ENCODE assay signal across 9 cellular contexts in the genomic region with DNA sequence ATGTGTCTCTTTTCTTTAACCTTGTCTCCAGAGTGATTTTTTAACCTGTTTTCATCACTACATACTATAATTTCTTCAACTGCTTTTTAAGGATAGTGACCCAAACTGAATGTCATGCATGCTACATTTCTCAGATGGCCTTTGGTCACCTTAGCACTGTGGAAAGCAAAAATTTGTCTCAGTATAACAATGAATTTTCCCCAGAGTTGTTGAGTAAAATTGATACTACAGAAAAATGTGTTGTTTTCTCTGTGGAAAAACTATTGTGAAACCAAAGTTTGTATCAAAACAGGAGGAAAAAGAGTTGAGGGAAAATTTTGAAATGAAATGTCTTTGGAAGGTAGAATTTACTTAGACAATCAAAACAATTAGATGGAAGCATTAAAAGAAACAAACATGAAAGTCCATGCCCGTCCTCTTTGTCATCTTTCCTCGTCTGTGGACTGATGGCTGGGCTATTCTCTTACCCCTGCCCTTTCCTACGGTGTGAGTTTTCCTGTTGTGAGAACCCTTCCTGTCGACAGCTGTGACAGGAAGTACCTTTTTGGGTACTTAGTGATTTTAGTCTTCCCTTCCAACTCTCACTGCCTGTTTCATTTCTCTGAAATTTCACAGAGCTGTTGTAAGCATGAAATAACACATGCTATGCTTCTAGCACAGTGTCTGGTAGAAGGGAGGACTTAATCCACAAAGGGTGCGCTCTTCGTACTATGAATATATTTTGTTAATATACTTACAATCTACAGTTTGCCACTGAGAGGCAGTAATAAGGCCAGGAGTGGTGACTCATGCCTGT. TPM values are rescaled to one million over a fixed set of nuclear protein-coding genes. Genes with fewer than 3 reads are reported as not detected.
A peak's percentile ranks its signal among the peaks of the same experiment; 100 is the strongest.
DNase-seq lines count a peak whose midpoint lies in the region; ATAC-seq, FAIRE-seq and TF ChIP-seq lines count a peak whose summit lies in the region.
"Had no signal": no experiment of that assay in that cellular context is flagged by ENCODE, and none has a peak within 500 bp of the region (broad histone marks: within the 10 kb centered on the region; RNA-seq: fewer than 3 reads in every experiment).

No MANE protein-coding gene starts in this region.

- peaks cover 11% of the 10 kb centered on the region for H3K9me3 Mint-ChIP-seq in glutamatergic neuron (ENCODE audit: unreplicated experiment)

- TF ChIP-seq CTCF in GM06990 (IDR thresholded peaks at IDR 0.05; ENCODE audit: insufficient read depth, low read length, poor library complexity, severe bottlenecking) (peak; percentile 10), glutamatergic neuron (IDR thresholded peaks at IDR 0.05; ENCODE audit: partially characterized antibody, unreplicated experiment) (no peak), pancreas (IDR thresholded peaks at IDR 0.05) (no peak)

- DNase-seq in GM06990 (ENCODE audit: extremely low read depth, insufficient read length) (peak; percentile 57), glutamatergic neuron (no peak), NCI-H524 (lab: John Stamatoyannopoulos, UW) (no peak), SIG-M5 treated with dmso at 0.1 percent for 504 hours (lab: John Stamatoyannopoulos, UW; ENCODE audit: unreplicated experiment) (no peak), NCI-H2196 (lab: John Stamatoyannopoulos, UW; ENCODE audit: unreplicated experiment) (no peak), pancreas (no peak)
- DNase-seq: erythroblast had no signal

- intact Hi-C loops in pancreas (cut with DNase I), result no loop called here

- H3K9me3 ChIP-seq in pancreas, result no peaks in the 10 kb centered on the region

- H3K4me3 ChIP-seq in GM06990 (replicated peaks; ENCODE audit: low read depth, low read length) (no peak overlapping the region), pancreas (no peak overlapping the region)

- 85 to 90% methylated on average over 6 of the region's 6 CpGs for WGBS in pancreas, 2 donors

- peaks cover 5% of the 10 kb centered on the region for H3K27me3 Mint-ChIP-seq in glutamatergic neuron (ENCODE audit: unreplicated experiment)

- peaks cover 15% of the 10 kb centered on the region for H3K36me3 ChIP-seq in GM06990 (ENCODE audit: control insufficient read depth, insufficient read depth, low read length)
- peaks cover 0 to 6% (median 0%) of the 10 kb centered on the region in 3 donors for H3K36me3 ChIP-seq in pancreas

- H3K27me3 ChIP-seq in GM06990 (replicated peaks; ENCODE audit: control insufficient read depth, insufficient read depth, low read length) (no peaks in the 10 kb centered on the region), pancreas (no peaks in the 10 kb centered on the region)

- ATAC-seq in GM21390 (IDR thresholded peaks at IDR 0.05; ENCODE audit: unreplicated experiment) (peak; percentile 63), HG03520 (IDR thresholded peaks at IDR 0.05; ENCODE audit: unreplicated experiment) (peak; percentile 45), pancreas (no peak)

- H3K27ac ChIP-seq in pancreas, result no peak overlapping the region

- peaks cover 32% of the 10 kb centered on the region for H3K4me1 Mint-ChIP-seq in glutamatergic neuron (ENCODE audit: low read depth, unreplicated experiment)

- H3K36me3 Mint-ChIP-seq in glutamatergic neuron (ENCODE audit: unreplicated experiment), result peaks cover 5% of the 10 kb centered on the region

- H3K4me1 ChIP-seq in pancreas, result no peaks in the 10 kb centered on the region

- H3K27ac Mint-ChIP-seq in glutamatergic neuron (ENCODE audit: unreplicated experiment), result peak overlapping the region; percentile 98

- no peak for FAIRE-seq in pancreas (lab: Jason Lieb, UNC)

- peak overlapping the region; percentile 21 for H3K4me3 Mint-ChIP-seq in glutamatergic neuron (ENCODE audit: unreplicated experiment)

RNA-seq across cellular contexts. Expression of a gene that starts 50.8 kb away (rescaled TPM):
- total RNA-seq in glutamatergic neuron (ENCODE audit: unreplicated experiment), result 1.1 TPM
- 1 to 10 TPM in 3 of 6 donors, under 1 TPM in 3; 0.79 to 1.2 (median 1.00) TPM for total RNA-seq in pancreas
- polyA plus RNA-seq in pancreas, result 1 to 10 TPM in 1 of 2 donors, under 1 TPM in 1; 0.72 to 2.1 TPM

RNA-seq across cellular contexts. Expression of a gene that starts 51.7 kb away (rescaled TPM):
- total RNA-seq in glutamatergic neuron (ENCODE audit: unreplicated experiment) (4.6 TPM), pancreas (10 to 100 TPM in 2 of 6 donors, 1 to 10 TPM in 4; 4.8 to 13.5 (median 8.6) TPM)
- 10 to 100 TPM; 11.5 to 15.3 TPM for polyA plus RNA-seq in pancreas

Comparison
In these comparisons a context has a peak if more than half of its experiments do, and no peak if none do; other contexts are left out.
1. ATAC-seq: peak in GM21390 (single experiment) and HG03520 (single experiment); none in pancreas (0 of 4).